8 cellular contexts compared by ENCODE assay signal in genomic region chr2:106030287-106031268, GRCh38.
DNase-seq lines count a peak whose midpoint lies in the region; ATAC-seq and TF ChIP-seq lines count a peak whose summit lies in the region.

No MANE protein-coding gene starts in this region.

- peak; percentile 86 to 90 for ATAC-seq in left cardiac atrium
- ATAC-seq in CD8-positive, alpha-beta T cell: no peak
- no peak for ATAC-seq in GM18519 (IDR thresholded peaks at IDR 0.05; ENCODE audit: low FRiP score, unreplicated experiment)

- intact Hi-C loops in activated CD4-positive, alpha-beta memory T cell treated with anti-CD3 and anti-CD28 coated beads for 36 hours (cut with micrococcal nuclease): no loop called here
- intact Hi-C loops in left cardiac atrium (cut with DNase I): no loop called here
- intact Hi-C loops in CD8-positive, alpha-beta T cell (cut with DNase I, micrococcal nuclease): no loop called here

- no peaks in the 10 kb centered on the region for H3K27me3 Mint-ChIP-seq in activated CD4-positive, alpha-beta memory T cell treated with anti-CD3 and anti-CD28 coated beads for 36 hours
- no peaks in the 10 kb centered on the region for H3K27me3 Mint-ChIP-seq in activated CD4-positive, alpha-beta memory T cell treated with anti-CD3 and anti-CD28 coated beads, Interleukin-2, amount 10 ng/mL, durations not matched to agents 7 days and 5 days
- H3K27me3 Mint-ChIP-seq in CD8-positive, alpha-beta T cell (ENCODE audit: low read depth): no peaks in the 10 kb centered on the region

- H3K4me1 ChIP-seq in CD8-positive, alpha-beta T cell (ENCODE audit: insufficient read depth, low read length): peaks cover 18% of the 10 kb centered on the region

- no peak overlapping the region for H3K27ac Mint-ChIP-seq in activated CD4-positive, alpha-beta memory T cell treated with anti-CD3 and anti-CD28 coated beads for 36 hours
- H3K27ac Mint-ChIP-seq in activated CD4-positive, alpha-beta memory T cell treated with anti-CD3 and anti-CD28 coated beads, Interleukin-2, amount 10 ng/mL, durations not matched to agents 7 days and 5 days: no peak overlapping the region
- H3K27ac Mint-ChIP-seq in CD8-positive, alpha-beta T cell: no peak overlapping the region

- CTCF ChIA-PET in activated CD4-positive, alpha-beta memory T cell treated with anti-CD3 and anti-CD28 coated beads for 36 hours (lab: Charles Lee): no interaction called here
- CTCF ChIA-PET in activated CD4-positive, alpha-beta memory T cell treated with anti-CD3 and anti-CD28 coated beads, Interleukin-2, amount 10 ng/mL, durations not matched to agents 7 days and 5 days (lab: Charles Lee): no interaction called here
- CTCF ChIA-PET in CD8-positive, alpha-beta T cell (lab: Charles Lee): no interaction called here

- no peaks in the 10 kb centered on the region for H3K27me3 ChIP-seq in CD8-positive, alpha-beta T cell (ENCODE audit: insufficient read depth, low read length)

- no peaks in the 10 kb centered on the region for H3K9me3 ChIP-seq in CD8-positive, alpha-beta T cell (ENCODE audit: low read length)

- TF ChIP-seq CTCF in CD8-positive, alpha-beta T cell (IDR thresholded peaks at IDR 0.05): no peak

- no peak overlapping the region for H3K4me3 ChIP-seq in CD8-positive, alpha-beta T cell (ENCODE audit: low read depth, low read length)

- peaks cover 29% of the 10 kb centered on the region for H3K4me1 Mint-ChIP-seq in activated CD4-positive, alpha-beta memory T cell treated with anti-CD3 and anti-CD28 coated beads for 36 hours (ENCODE audit: low read depth)
- H3K4me1 Mint-ChIP-seq in activated CD4-positive, alpha-beta memory T cell treated with anti-CD3 and anti-CD28 coated beads, Interleukin-2, amount 10 ng/mL, durations not matched to agents 7 days and 5 days: peaks cover 15% of the 10 kb centered on the region
- H3K4me1 Mint-ChIP-seq in CD8-positive, alpha-beta T cell (ENCODE audit: low read depth): peaks cover 30% of the 10 kb centered on the region

- H3K36me3 ChIP-seq in CD8-positive, alpha-beta T cell (ENCODE audit: insufficient read depth, low read length): no peaks in the 10 kb centered on the region

- POLR2A ChIA-PET in activated CD4-positive, alpha-beta memory T cell treated with anti-CD3 and anti-CD28 coated beads for 36 hours (lab: Charles Lee): no interaction called here
- POLR2A ChIA-PET in activated CD4-positive, alpha-beta memory T cell treated with anti-CD3 and anti-CD28 coated beads, Interleukin-2, amount 10 ng/mL, durations not matched to agents 7 days and 5 days (lab: Charles Lee): no interaction called here
- POLR2A ChIA-PET in CD8-positive, alpha-beta T cell (lab: Charles Lee): interaction anchor here (1.0 kb wide), 1 partner anchor 11 kb away, joined by 3 read pairs; no protein-coding TSS in a partner anchor

- H3K4me3 Mint-ChIP-seq in activated CD4-positive, alpha-beta memory T cell treated with anti-CD3 and anti-CD28 coated beads for 36 hours: no peak overlapping the region
- H3K4me3 Mint-ChIP-seq in activated CD4-positive, alpha-beta memory T cell treated with anti-CD3 and anti-CD28 coated beads, Interleukin-2, amount 10 ng/mL, durations not matched to agents 7 days and 5 days: no peak overlapping the region
- H3K4me3 Mint-ChIP-seq in CD8-positive, alpha-beta T cell: no peak overlapping the region

- DNase-seq in activated CD4-positive, alpha-beta memory T cell treated with anti-CD3 and anti-CD28 coated beads for 36 hours: peak; percentile 72
- DNase-seq in activated CD4-positive, alpha-beta memory T cell treated with anti-CD3 and anti-CD28 coated beads, Interleukin-2, amount 10 ng/mL, durations not matched to agents 7 days and 5 days: no peak
- peak; percentile 59 to 60 for DNase-seq in activated T-cell treated with anti-CD3 and anti-CD28 coated beads, Interleukin-2, amount 50 U/mL, for 48 hours
- DNase-seq in left cardiac atrium (peak; percentile 45), smooth muscle cell of the brain vasculature (ENCODE audit: low read depth, low spot score) (peak; percentile 69), GDM1 (lab: John Stamatoyannopoulos, UW) (no peak)
- DNase-seq in CD8-positive, alpha-beta T cell: no peak

- H3K36me3 Mint-ChIP-seq in activated CD4-positive, alpha-beta memory T cell treated with anti-CD3 and anti-CD28 coated beads for 36 hours: no peaks in the 10 kb centered on the region
- H3K36me3 Mint-ChIP-seq in activated CD4-positive, alpha-beta memory T cell treated with anti-CD3 and anti-CD28 coated beads, Interleukin-2, amount 10 ng/mL, durations not matched to agents 7 days and 5 days (ENCODE audit: low read depth): no peaks in the 10 kb centered on the region
- no peaks in the 10 kb centered on the region for H3K36me3 Mint-ChIP-seq in CD8-positive, alpha-beta T cell

- no peak overlapping the region for H3K27ac ChIP-seq in CD8-positive, alpha-beta T cell (ENCODE audit: low read depth, low read length)

- H3K9me3 Mint-ChIP-seq in activated CD4-positive, alpha-beta memory T cell treated with anti-CD3 and anti-CD28 coated beads for 36 hours: no peaks in the 10 kb centered on the region
- H3K9me3 Mint-ChIP-seq in activated CD4-positive, alpha-beta memory T cell treated with anti-CD3 and anti-CD28 coated beads, Interleukin-2, amount 10 ng/mL, durations not matched to agents 7 days and 5 days: no peaks in the 10 kb centered on the region
- H3K9me3 Mint-ChIP-seq in CD8-positive, alpha-beta T cell: no peaks in the 10 kb centered on the region

Comparison
In these comparisons a context has a peak if more than half of its experiments do, and no peak if none do; other contexts are left out.
1. DNase-seq: peak in activated CD4-positive, alpha-beta memory T cell treated with anti-CD3 and anti-CD28 coated beads for 36 hours (single experiment), activated T-cell treated with anti-CD3 and anti-CD28 coated beads, Interleukin-2, amount 50 U/mL, for 48 hours (2 of 2), left cardiac atrium (single experiment) and smooth muscle cell of the brain vasculature (single experiment); none in activated CD4-positive, alpha-beta memory T cell treated with anti-CD3 and anti-CD28 coated beads, Interleukin-2, amount 10 ng/mL, durations not matched to agents 7 days and 5 days (single experiment), CD8-positive, alpha-beta T cell (0 of 7) and GDM1 (single experiment).
2. ATAC-seq: peak in left cardiac atrium (2 of 2); none in CD8-positive, alpha-beta T cell (single experiment) and GM18519 (single experiment).